ENCODE assay signal across 28 cellular contexts in the genomic region with DNA sequence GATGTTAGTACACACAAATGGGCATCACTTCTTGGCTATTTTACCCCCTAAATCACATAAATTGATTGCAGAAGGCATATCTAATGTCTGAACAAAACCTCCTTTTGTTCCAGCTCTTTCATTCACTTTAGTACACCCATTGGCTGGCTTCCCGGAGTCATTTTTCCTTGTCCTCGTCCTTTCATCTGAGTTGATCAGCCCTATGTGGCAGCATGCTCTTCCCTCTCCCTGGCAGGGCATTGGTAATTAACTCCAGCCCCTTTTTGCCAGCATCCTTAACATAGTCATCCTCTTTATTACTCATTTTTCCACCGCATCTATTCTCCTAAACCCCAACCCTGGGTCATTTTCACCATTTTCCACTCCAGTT. TPM values are rescaled to one million over a fixed set of nuclear protein-coding genes. Genes with fewer than 3 reads are reported as not detected.
A peak's percentile ranks its signal among the peaks of the same experiment; 100 is the strongest.
DNase-seq lines count a peak whose midpoint lies in the region; ATAC-seq and TF ChIP-seq lines count a peak whose summit lies in the region.
"Had no signal": no experiment of that assay in that cellular context is flagged by ENCODE, and none has a peak within 500 bp of the region (broad histone marks: within the 10 kb centered on the region; RNA-seq: fewer than 3 reads in every experiment).

No MANE protein-coding gene starts in this region.

- no peaks in the 10 kb centered on the region for H3K9me3 Mint-ChIP-seq in stimulated activated naive B cell treated with anti-CD40 and anti-IgM and Interleukin-4, amounts not matched to agents 10 μg/mL and 1 μg/mL and 100 μg/mL, for 72 hours
- H3K9me3 Mint-ChIP-seq: activated naive CD4-positive, alpha-beta T cell treated with anti-CD3 and anti-CD28 coated beads for 36 hours; CD4-positive, CD25-positive, alpha-beta regulatory T cell; stimulated activated effector memory CD8-positive, alpha-beta T cell treated with anti-CD3 and anti-CD28 coated beads, Interleukin-12 subunit alpha, Interleukin-12 subunit beta, amount 100 ng/mL, for 72 hours had no signal

- peaks cover 0 to under 1% of the 10 kb centered on the region in 2 donors for H3K27me3 Mint-ChIP-seq in stimulated activated naive B cell treated with anti-CD40 and anti-IgM and Interleukin-4, amounts not matched to agents 10 μg/mL and 1 μg/mL and 100 μg/mL, for 72 hours
- H3K27me3 Mint-ChIP-seq: CD4-positive, CD25-positive, alpha-beta regulatory T cell; T-helper 17 cell had no signal

- DNase-seq in COLO829 (ENCODE audit: low spot score), result peak; percentile 67
- DNase-seq in NCI-H2081 (lab: John Stamatoyannopoulos, UW), result peak; percentile 80 to 96
- DNase-seq in adrenal gland, result peak; percentile 80 to 94 (median 86)
- peak in 1 of 3 donors; percentile 85 for DNase-seq in mucosa of descending colon
- no peak for DNase-seq in stimulated activated naive B cell treated with anti-CD40 and anti-IgM and Interleukin-4, amounts not matched to agents 10 μg/mL and 1 μg/mL and 100 μg/mL, for 72 hours
- no peak for DNase-seq in DMS79 (lab: John Stamatoyannopoulos, UW)
- no peak for DNase-seq in cerebellum (ENCODE audit: low spot score)
- DNase-seq: activated CD4-positive, alpha-beta T cell treated with anti-CD3 and anti-CD28 coated beads, Interleukin-2, amount 50 U/mL, for 48 hours; activated naive CD4-positive, alpha-beta T cell treated with anti-CD3 and anti-CD28 coated beads for 36 hours; CD4-positive, CD25-positive, alpha-beta regulatory T cell; H7; KBM-7; kidney glomerular epithelial cell; mesendoderm; NCI-H1048; NCI-H226; SHP77 treated with DMSO at 0.1 percent for 48 hours; stimulated activated CD4-positive, alpha-beta T cell treated with anti-CD3 and anti-CD28 coated beads, Interleukin-12 subunit alpha, Interleukin-12 subunit beta, amount 100 ng/mL, for 4 hours; T-helper 17 cell; upper lobe of right lung; WERI-Rb-1 had no signal

- H3K27me3 ChIP-seq in adrenal gland, result no peaks in the 10 kb centered on the region
- H3K27me3 ChIP-seq: upper lobe of right lung had no signal

- no peaks in the 10 kb centered on the region for H3K36me3 ChIP-seq in adrenal gland (replicated peaks in 1 of 2)
- no peaks in the 10 kb centered on the region for H3K36me3 ChIP-seq in mucosa of descending colon (ENCODE audit: low read depth)
- H3K36me3 ChIP-seq: upper lobe of right lung, WERI-Rb-1 had no signal

- no peak for TF ChIP-seq POLR2A in adrenal gland (IDR thresholded peaks at IDR 0.05)

- no peak for TF ChIP-seq CTCF in adrenal gland (IDR thresholded peaks at IDR 0.05)
- no peak for TF ChIP-seq CTCF in mucosa of descending colon (IDR thresholded peaks at IDR 0.05)

- WGBS in adrenal gland, 4 donors, result 33 to 45% (median 35%) methylated on average over 3 of the region's 3 CpGs

- intact Hi-C loops in adrenal gland (cut with DNase I) (no loop called here), mucosa of descending colon (cut with DNase I, micrococcal nuclease) (no loop called here)

- peak; percentile 80 for ATAC-seq in mucosa of descending colon
- ATAC-seq in GM19463 (IDR thresholded peaks at IDR 0.05; ENCODE audit: unreplicated experiment), result no peak
- no peak for ATAC-seq in stimulated activated naive B cell treated with anti-CD40 and anti-IgM and Interleukin-4, amounts not matched to agents 10 μg/mL and 1 μg/mL and 100 μg/mL, for 72 hours (replicated peaks)
- ATAC-seq: stimulated activated effector memory CD8-positive, alpha-beta T cell treated with anti-CD3 and anti-CD28 coated beads, Interleukin-12 subunit alpha, Interleukin-12 subunit beta, amount 100 ng/mL, for 72 hours; T-helper 17 cell; upper lobe of right lung had no signal

- H3K9me3 ChIP-seq in adrenal gland (replicated peaks in 1 of 3) (no peaks in the 10 kb centered on the region), mucosa of descending colon (no peaks in the 10 kb centered on the region)
- H3K9me3 ChIP-seq: upper lobe of right lung had no signal

- H3K27ac ChIP-seq in adrenal gland, result peak overlapping the region in 3 of 5 donors; percentile 7 to 56 (median 55)
- H3K27ac ChIP-seq: coronary artery, HL-60, upper lobe of right lung, WERI-Rb-1 had no signal

- no peak overlapping the region for H3K27ac Mint-ChIP-seq in stimulated activated naive B cell treated with anti-CD40 and anti-IgM and Interleukin-4, amounts not matched to agents 10 μg/mL and 1 μg/mL and 100 μg/mL, for 72 hours
- H3K27ac Mint-ChIP-seq: activated naive CD4-positive, alpha-beta T cell treated with anti-CD3 and anti-CD28 coated beads for 36 hours; CD4-positive, CD25-positive, alpha-beta regulatory T cell; stimulated activated effector memory CD8-positive, alpha-beta T cell treated with anti-CD3 and anti-CD28 coated beads, Interleukin-12 subunit alpha, Interleukin-12 subunit beta, amount 100 ng/mL, for 72 hours; T-helper 17 cell had no signal

- H3K4me1 ChIP-seq in adrenal gland (replicated peaks in 1 of 2), result peaks cover 6% of the 10 kb centered on the region in 2 donors
- no peaks in the 10 kb centered on the region for H3K4me1 ChIP-seq in mucosa of descending colon (ENCODE audit: low read depth)
- H3K4me1 ChIP-seq: upper lobe of right lung had no signal

- H3K36me3 Mint-ChIP-seq in stimulated activated naive B cell treated with anti-CD40 and anti-IgM and Interleukin-4, amounts not matched to agents 10 μg/mL and 1 μg/mL and 100 μg/mL, for 72 hours, result peaks cover 4 to 5% of the 10 kb centered on the region in 2 donors
- H3K36me3 Mint-ChIP-seq: CD4-positive, CD25-positive, alpha-beta regulatory T cell; stimulated activated effector memory CD8-positive, alpha-beta T cell treated with anti-CD3 and anti-CD28 coated beads, Interleukin-12 subunit alpha, Interleukin-12 subunit beta, amount 100 ng/mL, for 72 hours had no signal

- H3K4me3 ChIP-seq in adrenal gland (no peak overlapping the region), mucosa of descending colon (no peak overlapping the region)
- H3K4me3 ChIP-seq: coronary artery, upper lobe of right lung had no signal

- H3K4me3 Mint-ChIP-seq in stimulated activated naive B cell treated with anti-CD40 and anti-IgM and Interleukin-4, amounts not matched to agents 10 μg/mL and 1 μg/mL and 100 μg/mL, for 72 hours, result no peak overlapping the region
- H3K4me3 Mint-ChIP-seq: activated naive CD4-positive, alpha-beta T cell treated with anti-CD3 and anti-CD28 coated beads for 36 hours; CD4-positive, CD25-positive, alpha-beta regulatory T cell; stimulated activated effector memory CD8-positive, alpha-beta T cell treated with anti-CD3 and anti-CD28 coated beads, Interleukin-12 subunit alpha, Interleukin-12 subunit beta, amount 100 ng/mL, for 72 hours; T-helper 17 cell had no signal

- peaks cover 3 to 12% of the 10 kb centered on the region in 2 donors for H3K4me1 Mint-ChIP-seq in stimulated activated naive B cell treated with anti-CD40 and anti-IgM and Interleukin-4, amounts not matched to agents 10 μg/mL and 1 μg/mL and 100 μg/mL, for 72 hours
- H3K4me1 Mint-ChIP-seq: CD4-positive, CD25-positive, alpha-beta regulatory T cell; T-helper 17 cell had no signal

RNA-seq across cellular contexts. Expression of a gene that starts 6.1 kb away (rescaled TPM):
- total RNA-seq in adrenal gland, result 10 to 100 TPM in 5 of 8 donors, 1 to 10 TPM in 3; 6.3 to 18.4 (median 11.8) TPM
- 10 to 100 TPM in 1 of 3 donors, 1 to 10 TPM in 2; 4.9 to 17.8 (median 5.9) TPM for polyA plus RNA-seq in adrenal gland
- total RNA-seq in mucosa of descending colon, result 10 to 100 TPM in 2 of 3 donors, 1 to 10 TPM in 1; 6.6 to 22.8 (median 19.5) TPM
- 0.64 TPM for total RNA-seq in cerebellum
- total RNA-seq: astrocyte, H7 had no signal

RNA-seq across cellular contexts. Expression of a gene that starts 15.2 kb away (rescaled TPM):
- total RNA-seq in adrenal gland (10 to 100 TPM; 16.9 to 37.9 (median 29.6) TPM), mucosa of descending colon (10 to 100 TPM; 25.8 to 40.6 (median 28.2) TPM), cerebellum (61.7 TPM)
- polyA plus RNA-seq in adrenal gland, result 10 to 100 TPM; 18.5 to 27.0 (median 20.1) TPM

RNA-seq across cellular contexts. Expression of a gene that starts 58.0 kb away (rescaled TPM):
- total RNA-seq in adrenal gland (not detected), mucosa of descending colon (not detected), cerebellum (not detected)
- polyA plus RNA-seq in adrenal gland, result under 1 TPM in 1 of 3 donors, not detected in 2; 0.56 TPM
- total RNA-seq: activated naive CD4-positive, alpha-beta T cell treated with anti-CD3 and anti-CD28 coated beads for 36 hours; astrocyte; CD4-positive, CD25-positive, alpha-beta regulatory T cell; H7; pulmonary artery endothelial cell; T-helper 17 cell; upper lobe of right lung had no signal
- polyA plus RNA-seq: CD4-positive, CD25-positive, alpha-beta regulatory T cell; neural cell had no signal

Comparison
In these comparisons a context has a peak if more than half of its experiments do, and no peak if none do; other contexts are left out.
1. DNase-seq: peak in COLO829 (single experiment), NCI-H2081 (2 of 2) and adrenal gland (7 of 7); none in stimulated activated naive B cell treated with anti-CD40 and anti-IgM and Interleukin-4, amounts not matched to agents 10 μg/mL and 1 μg/mL and 100 μg/mL, for 72 hours (single experiment), DMS79 (single experiment) and cerebellum (single experiment).